In the genomic region with DNA sequence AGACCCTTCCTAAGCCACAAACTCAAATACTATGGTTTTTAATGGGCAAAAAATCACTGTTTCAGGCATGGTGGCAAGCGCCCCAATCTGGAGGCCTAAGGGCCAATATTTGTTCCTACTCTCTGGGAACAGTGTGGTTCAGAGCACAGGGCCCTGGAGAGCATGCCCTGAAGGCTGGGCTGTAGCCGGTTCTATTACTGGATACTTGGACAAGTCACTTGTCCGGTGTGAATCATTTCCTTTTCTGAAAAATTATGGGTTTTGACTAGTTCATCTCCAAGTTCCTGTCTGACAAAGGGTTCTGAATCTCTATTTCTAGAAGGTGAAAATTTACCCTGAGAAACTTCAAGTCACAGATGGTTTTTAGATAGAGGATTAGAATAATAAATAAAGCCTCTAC, we compare ENCODE assay signal across 13 cellular contexts.
A peak's percentile ranks its signal among the peaks of the same experiment; 100 is the strongest.
DNase-seq lines count a peak whose midpoint lies in the region; ATAC-seq, FAIRE-seq and TF ChIP-seq lines count a peak whose summit lies in the region.
"Had no signal": no experiment of that assay in that cellular context is flagged by ENCODE, and none has a peak within 500 bp of the region (broad histone marks: within the 10 kb centered on the region; RNA-seq: fewer than 3 reads in every experiment).

No MANE protein-coding gene starts in this region.

- no peaks in the 10 kb centered on the region for H3K79me2 ChIP-seq in neural progenitor cell (ENCODE audit: low read depth)
- H3K79me2 ChIP-seq in GM23338 (replicated peaks; ENCODE audit: insufficient read depth): no peaks in the 10 kb centered on the region

- no peaks in the 10 kb centered on the region for H3F3A ChIP-seq in neural progenitor cell (ENCODE audit: low read depth)
- H3F3A ChIP-seq in GM23338 (replicated peaks; ENCODE audit: low read depth): no peaks in the 10 kb centered on the region

- H3K9ac ChIP-seq in neural progenitor cell: no peak overlapping the region

- H3K9me3 ChIP-seq in naive thymus-derived CD4-positive, alpha-beta T cell (ENCODE audit: control insufficient read depth in 2 of 3, low read length in 3 of 3): no peaks in the 10 kb centered on the region
- H3K9me3 ChIP-seq in neural progenitor cell (ENCODE audit: low read depth): no peaks in the 10 kb centered on the region

- peaks cover 11 to 30% (median 26%) of the 10 kb centered on the region in 7 donors for H3K4me1 Mint-ChIP-seq in naive thymus-derived CD4-positive, alpha-beta T cell
- H3K4me1 Mint-ChIP-seq in neural progenitor cell (peaks cover 34% of the 10 kb centered on the region), GM23338 (peaks cover 35% of the 10 kb centered on the region)

- H2AFZ ChIP-seq in neural progenitor cell (replicated peaks): no peak overlapping the region
- H2AFZ ChIP-seq in GM23338: no peak overlapping the region

- H3K4me2 ChIP-seq in neural progenitor cell (no peak overlapping the region), GM23338 (no peak overlapping the region)

- FAIRE-seq in RCC 7860 (lab: Jason Lieb, UNC): peak; percentile 4

- no peaks in the 10 kb centered on the region for H3K27me3 ChIP-seq in naive thymus-derived CD4-positive, alpha-beta T cell (ENCODE audit: control insufficient read depth in 2 of 2, insufficient read depth in 2 of 2, low read length in 2 of 2)
- H3K27me3 ChIP-seq in neural progenitor cell (no peaks in the 10 kb centered on the region), GM23338 (ENCODE audit: insufficient read depth) (no peaks in the 10 kb centered on the region)

- no peak overlapping the region for H3K4me3 ChIP-seq in epithelial cell of esophagus (ENCODE audit: low read length)
- no peak overlapping the region for H3K4me3 ChIP-seq in naive thymus-derived CD4-positive, alpha-beta T cell (ENCODE audit: low read length)
- H3K4me3 ChIP-seq in neural progenitor cell: no peak overlapping the region
- no peak overlapping the region for H3K4me3 ChIP-seq in GM23338

- H3K4me3 Mint-ChIP-seq in naive thymus-derived CD4-positive, alpha-beta T cell: no peak overlapping the region
- H3K4me3 Mint-ChIP-seq in neural progenitor cell: no peak overlapping the region
- no peak overlapping the region for H3K4me3 Mint-ChIP-seq in GM23338
- H3K4me3 Mint-ChIP-seq: CD8-positive, alpha-beta memory T cell had no signal

- H3K9me3 Mint-ChIP-seq in naive thymus-derived CD4-positive, alpha-beta T cell: no peaks in the 10 kb centered on the region
- no peaks in the 10 kb centered on the region for H3K9me3 Mint-ChIP-seq in neural progenitor cell
- no peaks in the 10 kb centered on the region for H3K9me3 Mint-ChIP-seq in GM23338
- H3K9me3 Mint-ChIP-seq: CD8-positive, alpha-beta memory T cell had no signal

- CTCF ChIA-PET in naive thymus-derived CD4-positive, alpha-beta T cell (lab: Charles Lee): no interaction called here

- peaks cover 6 to 41% (median 11%) of the 10 kb centered on the region in 5 donors for H3K36me3 Mint-ChIP-seq in naive thymus-derived CD4-positive, alpha-beta T cell
- H3K36me3 Mint-ChIP-seq in neural progenitor cell (peaks cover 2% of the 10 kb centered on the region), GM23338 (ENCODE audit: low read depth) (0 out of 3 replicates have a peak, but pooled peaks cover 4% of the 10 kb centered on the region)

- H3K4me1 ChIP-seq in naive thymus-derived CD4-positive, alpha-beta T cell (ENCODE audit: control insufficient read depth in 2 of 2, insufficient read depth in 2 of 2, low read length in 2 of 2): no peaks in the 10 kb centered on the region
- H3K4me1 ChIP-seq in neural progenitor cell: peaks cover 34% of the 10 kb centered on the region
- H3K4me1 ChIP-seq in GM23338 (ENCODE audit: insufficient read depth): peaks cover 31% of the 10 kb centered on the region

- POLR2A ChIA-PET in naive thymus-derived CD4-positive, alpha-beta T cell (lab: Charles Lee): no interaction called here

- TF ChIP-seq CTCF in epithelial cell of esophagus (IDR thresholded peaks at IDR 0.05; ENCODE audit: insufficient read depth, low read depth, low read length, missing control alignments): no peak
- TF ChIP-seq CTCF in neural progenitor cell (IDR thresholded peaks at IDR 0.05): no peak
- no peak for TF ChIP-seq CTCF in GM23338 (conservative IDR thresholded peaks at IDR 0.05; ENCODE audit: low read depth in 2 of 2)

- H3K27me3 Mint-ChIP-seq in naive thymus-derived CD4-positive, alpha-beta T cell: no peaks in the 10 kb centered on the region
- peaks cover 4% of the 10 kb centered on the region for H3K27me3 Mint-ChIP-seq in neural progenitor cell (ENCODE audit: insufficient read depth, low read depth)
- peaks cover 4% of the 10 kb centered on the region for H3K27me3 Mint-ChIP-seq in GM23338 (ENCODE audit: insufficient read depth, low read depth, poor library complexity)
- H3K27me3 Mint-ChIP-seq: CD8-positive, alpha-beta memory T cell had no signal

- DNase-seq in Daoy (ENCODE audit: low read depth): peak; percentile 62
- peak; percentile 22 for DNase-seq in RCC 7860 (ENCODE audit: low spot score)
- DNase-seq in epithelial cell of esophagus (ENCODE audit: low read depth): peak; percentile 70
- no peak for DNase-seq in naive thymus-derived CD4-positive, alpha-beta T cell
- DNase-seq in neural progenitor cell (ENCODE audit: low spot score): no peak
- no peak for DNase-seq in stimulated activated CD4-positive, alpha-beta T cell treated with anti-CD3 and anti-CD28 coated beads, Interleukin-1b, Interleukin-23, amount 100 ng/mL, for 48 hours
- DNase-seq in GM23338 (ENCODE audit: low spot score): no peak
- DNase-seq in stimulated activated CD8-positive, alpha-beta memory T cell treated with anti-CD3 and anti-CD28 coated beads, Interleukin-4, amount 100 ng/mL, for 48 hours: no peak
- DNase-seq: activated CD8-positive, alpha-beta memory T cell treated with anti-CD3 and anti-CD28 coated beads, Interleukin-2, amount 50 U/mL, for 4 hours; CD8-positive, alpha-beta memory T cell; NCI-H1048; SHP77 had no signal

- H4K20me1 ChIP-seq in neural progenitor cell (ENCODE audit: low read depth) (no peaks in the 10 kb centered on the region), GM23338 (replicated peaks; ENCODE audit: insufficient read depth) (no peaks in the 10 kb centered on the region)

- no peaks in the 10 kb centered on the region for H3K9me2 ChIP-seq in GM23338 (ENCODE audit: insufficient read depth)

- peaks cover 0 to 65% (median 0%) of the 10 kb centered on the region in 3 experiments for H3K36me3 ChIP-seq in naive thymus-derived CD4-positive, alpha-beta T cell (ENCODE audit: control insufficient read depth in 2 of 3, insufficient read depth in 3 of 3, low read length in 3 of 3)
- H3K36me3 ChIP-seq in neural progenitor cell (no peaks in the 10 kb centered on the region), GM23338 (ENCODE audit: insufficient read depth) (no peaks in the 10 kb centered on the region)

- no peak overlapping the region for H3K27ac Mint-ChIP-seq in naive thymus-derived CD4-positive, alpha-beta T cell
- H3K27ac Mint-ChIP-seq in neural progenitor cell (no peak overlapping the region), GM23338 (no peak overlapping the region)

- peak; percentile 36 for ATAC-seq in naive thymus-derived CD4-positive, alpha-beta T cell
- ATAC-seq in GM23338: no peak

- intact Hi-C loops in naive thymus-derived CD4-positive, alpha-beta T cell (cut with micrococcal nuclease): no loop called here

- no peak overlapping the region for H3K27ac ChIP-seq in naive thymus-derived CD4-positive, alpha-beta T cell (ENCODE audit: low read depth, low read length)
- H3K27ac ChIP-seq in neural progenitor cell: no peak overlapping the region
- no peak overlapping the region for H3K27ac ChIP-seq in GM23338 (ENCODE audit: low read depth)
- H3K27ac ChIP-seq: HL-60 had no signal

TF ChIP-seq in GM23338, 12 proteins besides CTCF, POLR2A, EP300 and RAD21 (continues in another document):
- no peak for TF ChIP-seq CREB1 (CRISPR knock-in tag; IDR thresholded peaks at IDR 0.05; ENCODE audit: low read depth)

Comparison
In these comparisons a context has a peak if more than half of its experiments do, and no peak if none do; other contexts are left out.
1. DNase-seq: peak in Daoy (single experiment), RCC 7860 (single experiment) and epithelial cell of esophagus (single experiment); none in naive thymus-derived CD4-positive, alpha-beta T cell (0 of 9), neural progenitor cell (single experiment), stimulated activated CD4-positive, alpha-beta T cell treated with anti-CD3 and anti-CD28 coated beads, Interleukin-1b, Interleukin-23, amount 100 ng/mL, for 48 hours (single experiment), GM23338 (single experiment) and stimulated activated CD8-positive, alpha-beta memory T cell treated with anti-CD3 and anti-CD28 coated beads, Interleukin-4, amount 100 ng/mL, for 48 hours (single experiment).